Comparison of ENCODE assay signal across 13 cellular contexts in genomic region chr6:149474108-149474935, GRCh38. TPM values are rescaled to one million over a fixed set of nuclear protein-coding genes. Genes with fewer than 3 reads are reported as not detected.
DNase-seq lines count a peak whose midpoint lies in the region; ATAC-seq, FAIRE-seq and TF ChIP-seq lines count a peak whose summit lies in the region.
"Had no signal": no experiment of that assay in that cellular context is flagged by ENCODE, and none has a peak within 500 bp of the region (broad histone marks: within the 10 kb centered on the region; RNA-seq: fewer than 3 reads in every experiment).

No MANE protein-coding gene starts in this region.

- H3K9ac ChIP-seq in OCI-LY3 (ENCODE audit: low read length): peak overlapping the region; percentile 61

- H2AFZ ChIP-seq in OCI-LY3 (ENCODE audit: low read depth, low read length): no peak overlapping the region
- H2AFZ ChIP-seq in osteoblast (ENCODE audit: low read length): no peak overlapping the region

- peak; percentile 57 for FAIRE-seq in GM18507 (lab: Jason Lieb, UNC)
- FAIRE-seq: pancreas had no signal

- H3K4me3 ChIP-seq in OCI-LY3 (ENCODE audit: low read length) (peak overlapping the region; percentile 61), osteoblast (ENCODE audit: insufficient read depth, low read length) (no peak overlapping the region)
- H3K4me3 ChIP-seq: pancreas had no signal

- no peak for TF ChIP-seq CTCF in OCI-LY3 (IDR thresholded peaks at IDR 0.05; ENCODE audit: low read depth, low read length)
- no peak for TF ChIP-seq CTCF in osteoblast (IDR thresholded peaks at IDR 0.05; ENCODE audit: extremely low read depth, low read depth, low read length)

- no peak for DNase-seq in GM18507 (ENCODE audit: extremely low spot score, insufficient read length, low read depth)
- DNase-seq in osteoblast (ENCODE audit: insufficient read length, low spot score, missing footprints): peak; percentile 27
- DNase-seq in T-helper 9 cell: no peak
- DNase-seq in SW480 (ENCODE audit: low spot score): no peak
- DNase-seq in OCI-M1 (lab: John Stamatoyannopoulos, UW): no peak
- DNase-seq: GOT3, NCI-H226, pancreas, stomach had no signal

- peak; percentile 33 for ATAC-seq in GM21717 (IDR thresholded peaks at IDR 0.05; ENCODE audit: unreplicated experiment)

- peaks cover 93% of the 10 kb centered on the region for H3K4me1 ChIP-seq in OCI-LY3 (ENCODE audit: low read length)
- H3K4me1 ChIP-seq in osteoblast (ENCODE audit: insufficient read depth, low read length): no peaks in the 10 kb centered on the region
- H3K4me1 ChIP-seq: pancreas had no signal

- peak overlapping the region; percentile 98 for H3K27ac ChIP-seq in OCI-LY3 (ENCODE audit: low read length)
- no peak overlapping the region for H3K27ac ChIP-seq in osteoblast (ENCODE audit: low read depth, low read length)
- H3K27ac ChIP-seq: epithelial cell of prostate, pancreas, stomach, VCaP had no signal

- H3K9me3 ChIP-seq in OCI-LY3 (ENCODE audit: insufficient read depth, low read length) (peaks cover 3% of the 10 kb centered on the region; the same call in 1 of the 2 replicates), osteoblast (ENCODE audit: low read depth, low read length) (no peaks in the 10 kb centered on the region)
- H3K9me3 ChIP-seq: pancreas, stomach had no signal

- H3K79me2 ChIP-seq in OCI-LY3 (ENCODE audit: low read length) (peaks cover 100% of the 10 kb centered on the region), osteoblast (ENCODE audit: insufficient read depth, low read length) (no peaks in the 10 kb centered on the region)

- no peaks in the 10 kb centered on the region for H3K27me3 ChIP-seq in OCI-LY3 (ENCODE audit: low read depth, low read length)
- H3K27me3 ChIP-seq in osteoblast (ENCODE audit: insufficient read depth, low read length): peaks cover 4% of the 10 kb centered on the region
- H3K27me3 ChIP-seq: pancreas, stomach had no signal

- peaks cover 57% of the 10 kb centered on the region for H4K20me1 ChIP-seq in OCI-LY3 (ENCODE audit: insufficient read depth, low read length)
- H4K20me1 ChIP-seq in osteoblast (ENCODE audit: insufficient read depth, low read length): no peaks in the 10 kb centered on the region

- H3K36me3 ChIP-seq in OCI-LY3 (replicated peaks; ENCODE audit: low read depth, low read length) (peaks cover 42% of the 10 kb centered on the region), osteoblast (ENCODE audit: insufficient read depth, low read length) (no peaks in the 10 kb centered on the region)
- H3K36me3 ChIP-seq: pancreas, stomach had no signal

- H3K4me2 ChIP-seq in OCI-LY3 (ENCODE audit: low read length) (peak overlapping the region; percentile 91), osteoblast (ENCODE audit: insufficient read depth, low read length) (no peak overlapping the region)

RNA-seq across cellular contexts. Expression of gene ZC3H12D, which starts 10.5 kb away (rescaled TPM):
- under 0.01 and 0.29 TPM in 2 replicates for total RNA-seq in osteoblast
